In the genomic region with DNA sequence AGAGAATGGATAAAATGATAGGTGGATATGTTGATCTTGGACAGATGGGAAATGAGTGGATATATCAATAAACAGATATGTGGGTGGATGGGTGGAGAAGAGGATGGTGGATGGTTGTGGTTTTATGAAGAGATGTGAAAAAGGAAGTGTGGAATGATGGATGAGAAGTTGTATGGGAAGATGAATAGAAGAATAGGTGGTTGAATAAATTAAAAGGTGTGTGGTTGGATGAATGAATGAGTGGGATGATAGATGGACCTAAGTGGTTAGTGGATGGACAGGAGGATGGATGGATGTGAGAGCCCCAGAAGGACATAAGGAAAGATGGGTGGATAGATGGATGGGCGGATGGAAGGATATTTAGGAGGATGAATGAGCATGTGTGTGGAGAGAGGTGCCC, we compare ENCODE assay signal across 11 cellular contexts. TPM values are rescaled to one million over a fixed set of nuclear protein-coding genes. Genes with fewer than 3 reads are reported as not detected.
DNase-seq lines count a peak whose midpoint lies in the region; ATAC-seq, FAIRE-seq and TF ChIP-seq lines count a peak whose summit lies in the region.
"Had no signal": no experiment of that assay in that cellular context is flagged by ENCODE, and none has a peak within 500 bp of the region (broad histone marks: within the 10 kb centered on the region; RNA-seq: fewer than 3 reads in every experiment).

No MANE protein-coding gene starts in this region.

- H2AFZ ChIP-seq in GM12878 (ENCODE audit: control insufficient read depth, low read depth, low read length) = no peak overlapping the region
- H2AFZ ChIP-seq in HepG2 (ENCODE audit: low read length) = no peak overlapping the region

- TF ChIP-seq CTCF in GM12878 (IDR thresholded peaks at IDR 0.05 in 2 of 3, conservative IDR thresholded peaks at IDR 0.05 in 1 of 3; ENCODE audit: control insufficient read depth in 2 of 3, extremely low read depth in 1 of 3, insufficient read depth in 1 of 3, low read depth in 3 of 3, low read length in 3 of 3) = no peak
- TF ChIP-seq CTCF in HepG2 (CRISPR knock-in tag; IDR thresholded peaks at IDR 0.05) = no peak

- no peaks in the 10 kb centered on the region for H3K36me3 ChIP-seq in GM12878 (ENCODE audit: control insufficient read depth in 2 of 2, insufficient read depth in 2 of 2, low read length in 1 of 2)
- no peaks in the 10 kb centered on the region for H3K36me3 ChIP-seq in mucosa of rectum (ENCODE audit: control insufficient read depth in 2 of 2, insufficient read depth in 2 of 2, low read length in 2 of 2)
- no peaks in the 10 kb centered on the region for H3K36me3 ChIP-seq in HepG2 (replicated peaks in 1 of 2; ENCODE audit: control insufficient read depth in 1 of 2, insufficient read depth in 2 of 2, low read length in 2 of 2)
- H3K36me3 ChIP-seq: right atrium auricular region had no signal

- H3K9me3 ChIP-seq in GM12878 (replicated peaks; ENCODE audit: control insufficient read depth, insufficient read depth, low read length) (no peaks in the 10 kb centered on the region), mucosa of rectum (ENCODE audit: control insufficient read depth in 2 of 2, low read length in 2 of 2) (no peaks in the 10 kb centered on the region), HepG2 (ENCODE audit: low read length) (no peaks in the 10 kb centered on the region)
- H3K9me3 ChIP-seq: right atrium auricular region had no signal

- H3K27me3 ChIP-seq in GM12878 (replicated peaks in 1 of 2; ENCODE audit: control insufficient read depth in 2 of 2, insufficient read depth in 2 of 2, low read length in 1 of 2) (no peaks in the 10 kb centered on the region), mucosa of rectum (ENCODE audit: control insufficient read depth in 2 of 2, insufficient read depth in 2 of 2, low read length in 2 of 2) (no peaks in the 10 kb centered on the region), HepG2 (ENCODE audit: control insufficient read depth in 1 of 2, insufficient read depth in 2 of 2, low read length in 2 of 2) (peaks cover 4 to 44% of the 10 kb centered on the region in 2 experiments; a peak in 3 of 5 replicates)
- H3K27me3 ChIP-seq: right atrium auricular region had no signal

- peaks cover 58% of the 10 kb centered on the region for H3K4me1 Mint-ChIP-seq in stimulated activated naive CD8-positive, alpha-beta T cell treated with anti-CD3 and anti-CD28 coated beads, Interleukin-15, Interleukin-2, amounts not matched to agents 100 ng/mL and 50 ng/mL, for 24 hours (ENCODE audit: low read depth)

- TF ChIP-seq RAD21 in GM12878 (IDR thresholded peaks at IDR 0.05; ENCODE audit: insufficient read depth, low read depth, low read length) (no peak), HepG2 (CRISPR knock-in tag; IDR thresholded peaks at IDR 0.05) (no peak)

- TF ChIP-seq POLR2A in GM12878 (IDR thresholded peaks at IDR 0.05; ENCODE audit: low read depth, low read length) (no peak), HepG2 (IDR thresholded peaks at IDR 0.05; ENCODE audit: insufficient read depth in 1 of 2, low read depth in 2 of 2, low read length in 2 of 2) (no peak)

- no peak overlapping the region for H3K9ac ChIP-seq in GM12878 (ENCODE audit: control insufficient read depth, insufficient read depth, low read length)
- H3K9ac ChIP-seq in mucosa of rectum (ENCODE audit: low read depth in 1 of 2, low read length in 2 of 2) = peak overlapping the region; percentile 90 to 94
- no peak overlapping the region for H3K9ac ChIP-seq in HepG2 (ENCODE audit: insufficient read depth, low read depth, low read length)

- WGBS in GM12878 (ENCODE audit: insufficient coverage, insufficient replicate concordance, low lambda C conversion rate, missing lambda C conversion rate) = 0% methylated on average over 1 of the region's 1 CpG
- 31% methylated on average over 1 of the region's 1 CpG for WGBS in HepG2 (ENCODE audit: low lambda C conversion rate)

- H3K4me2 ChIP-seq in GM12878 (ENCODE audit: control insufficient read depth, insufficient read depth) (peak overlapping the region; percentile 99; the same call in 1 of the 2 replicates), HepG2 (ENCODE audit: low read depth, low read length) (no peak overlapping the region)

- CTCF ChIA-PET in GM12878 (lab: Yijun Ruan, JAX) (no interaction called here), HepG2 (lab: Yijun Ruan, JAX; ENCODE audit: low intra/inter-chr PET ratio, low total read pairs) (no interaction called here)

- TF ChIP-seq EP300 in GM12878 (IDR thresholded peaks at IDR 0.05; ENCODE audit: borderline replicate concordance in 1 of 2, control insufficient read depth in 1 of 2, low read depth in 2 of 2, low read length in 2 of 2) (no peak), HepG2 (IDR thresholded peaks at IDR 0.05; ENCODE audit: low read depth in 2 of 2, low read length in 2 of 2) (no peak), HepG2 (CRISPR knock-in tag; IDR thresholded peaks at IDR 0.05; ENCODE audit: borderline replicate concordance) (no peak)

- ATAC-seq in stimulated activated naive CD8-positive, alpha-beta T cell treated with anti-CD3 and anti-CD28 coated beads, Interleukin-15, Interleukin-2, amounts not matched to agents 100 U/mL and 50 U/mL, for 24 hours = no peak
- ATAC-seq in GM12878 = no peak
- no peak for ATAC-seq in HG03280 (IDR thresholded peaks at IDR 0.05; ENCODE audit: unreplicated experiment)
- no peak for ATAC-seq in HepG2

- H3K27me3 Mint-ChIP-seq in stimulated activated naive CD8-positive, alpha-beta T cell treated with anti-CD3 and anti-CD28 coated beads, Interleukin-15, Interleukin-2, amounts not matched to agents 100 ng/mL and 50 ng/mL, for 24 hours = no peaks in the 10 kb centered on the region

- peak overlapping the region; percentile 96 for H3K4me3 Mint-ChIP-seq in stimulated activated naive CD8-positive, alpha-beta T cell treated with anti-CD3 and anti-CD28 coated beads, Interleukin-15, Interleukin-2, amounts not matched to agents 100 ng/mL and 50 ng/mL, for 24 hours

- POLR2A ChIA-PET in GM12878 (lab: Charles Lee) = interaction anchor here (1.6 to 1.9 kb wide), 2 partner anchors 14 to 26 kb away, joined by 4 to 6 read pairs; no protein-coding TSS in a partner anchor
- POLR2A ChIA-PET in HepG2 (lab: Yijun Ruan, JAX) = no interaction called here

- no peaks in the 10 kb centered on the region for H4K20me1 ChIP-seq in GM12878 (ENCODE audit: control insufficient read depth, insufficient read depth)
- H4K20me1 ChIP-seq in HepG2 (ENCODE audit: insufficient read depth, low read length) = no peaks in the 10 kb centered on the region

- BruUV-seq in GM12878 (replicated peaks; lab: Mats Ljungman, UMichigan) = no TSS peak
- no TSS peak for BruUV-seq in HepG2 (replicated peaks; lab: Mats Ljungman, UMichigan)

- SMC1A ChIA-PET in GM12878 (lab: Charles Lee; ENCODE audit: uncharacterized antibody, unreplicated experiment) = interaction anchor here (0.9 to 3.7 kb wide), 4 partner anchors 8 to 138 kb away, joined by 3 to 20 read pairs (median 8); no protein-coding TSS in a partner anchor

- H3K4me1 ChIP-seq in GM12878 (ENCODE audit: control insufficient read depth, insufficient read depth, low read length) (peaks cover 23% of the 10 kb centered on the region), mucosa of rectum (ENCODE audit: control insufficient read depth in 2 of 2, insufficient read depth in 2 of 2, low read length in 2 of 2) (peaks cover 29 to 31% of the 10 kb centered on the region in 2 donors), HepG2 (ENCODE audit: insufficient read depth, low read length) (peaks cover 9% of the 10 kb centered on the region; the same call in 1 of the 2 replicates)

- H3K4me3 ChIP-seq in GM12878 (no peak overlapping the region), mucosa of rectum (ENCODE audit: low read length in 2 of 2) (peak overlapping the region in 1 of 2 donors; percentile 95), HepG2 (replicated peaks in 1 of 3; ENCODE audit: insufficient read depth in 1 of 3, low read depth in 2 of 3, low read length in 3 of 3) (no peak overlapping the region)

- FAIRE-seq in GM12878 (lab: Jason Lieb, UNC) (no peak), HepG2 (lab: Jason Lieb, UNC) (no peak)

- in situ Hi-C loops in GM12878 (cut with MboI) = no loop called here
- in situ Hi-C loops in HepG2 (cut with HindIII; ENCODE audit: extremely low pct_ligation_motif_present, low pct_unique_long_range_greater_than_20kb) = no loop called here

- H3K27ac ChIP-seq in GM12878 (ENCODE audit: control insufficient read depth, insufficient read depth) (no peak overlapping the region), mucosa of rectum (ENCODE audit: low read depth in 2 of 2, low read length in 2 of 2) (no peak overlapping the region), HepG2 (ENCODE audit: extremely low read length, insufficient read depth, low read length) (no peak overlapping the region)

- H3K36me3 Mint-ChIP-seq in stimulated activated naive CD8-positive, alpha-beta T cell treated with anti-CD3 and anti-CD28 coated beads, Interleukin-15, Interleukin-2, amounts not matched to agents 100 ng/mL and 50 ng/mL, for 24 hours (ENCODE audit: low read depth) = peaks cover 19% of the 10 kb centered on the region

- no peak for DNase-seq in stimulated activated naive CD8-positive, alpha-beta T cell treated with anti-CD3 and anti-CD28 coated beads, Interleukin-15, Interleukin-2, amounts not matched to agents 100 U/mL and 50 U/mL, for 24 hours
- DNase-seq in GM12878 (ENCODE audit: low read depth, low spot score) (no peak), NCI-H1694 treated with DMSO at 0.1 percent for 48 hours (lab: John Stamatoyannopoulos, UW) (no peak), DMS53 treated with DMSO at 0.1 percent for 48 hours (lab: John Stamatoyannopoulos, UW; ENCODE audit: unreplicated experiment) (no peak), HepG2 (ENCODE audit: low spot score) (no peak)
- DNase-seq: DMS 273 treated with DMSO at 0.1 percent for 48 hours, NCI-H1436 had no signal

- H3K79me2 ChIP-seq in GM12878 (ENCODE audit: control insufficient read depth, insufficient read depth, low read length) (peaks cover 40% of the 10 kb centered on the region), HepG2 (ENCODE audit: insufficient read depth, low read length) (no peaks in the 10 kb centered on the region)

- peak overlapping the region; percentile 96 for H3K27ac Mint-ChIP-seq in stimulated activated naive CD8-positive, alpha-beta T cell treated with anti-CD3 and anti-CD28 coated beads, Interleukin-15, Interleukin-2, amounts not matched to agents 100 ng/mL and 50 ng/mL, for 24 hours

- intact Hi-C loops in GM12878 (cut with micrococcal nuclease; ENCODE audit: unreplicated experiment) (no loop called here), HepG2 (cut with micrococcal nuclease; ENCODE audit: unreplicated experiment) (no loop called here)

- RAD21 ChIA-PET in GM12878 (lab: Charles Lee; ENCODE audit: unreplicated experiment) = interaction anchor here (1.3 to 5.0 kb wide), 4 partner anchors 9 to 138 kb away, joined by 3 to 40 read pairs (median 12); no protein-coding TSS in a partner anchor

- H3K9me3 Mint-ChIP-seq in stimulated activated naive CD8-positive, alpha-beta T cell treated with anti-CD3 and anti-CD28 coated beads, Interleukin-15, Interleukin-2, amounts not matched to agents 100 ng/mL and 50 ng/mL, for 24 hours = no peaks in the 10 kb centered on the region

RNA-seq across cellular contexts. Expression of a gene that starts 0.9 kb away (rescaled TPM):
- 514 and 528 TPM in 2 replicates for total RNA-seq in GM12878 (2013; cell fraction: nucleolus; rRNA removed)
- 92.1 and 101 TPM in 2 replicates for total RNA-seq in GM12878 (2014; rRNA removed)
- 133 and 148 TPM in 2 replicates for total RNA-seq in GM12878 (2014; rRNA removed; fragmentation: Illumina TruSeq; extraction: Trizol)
- total RNA-seq in GM12878 (2021) = 293 and 295 TPM in 2 replicates
- polyA plus RNA-seq in GM12878 (2011; ENCODE audit: low read depth) = 121 TPM
- polyA plus RNA-seq in GM12878 (2011; rRNA removed) = 190 and 193 TPM in 2 replicates
- polyA plus RNA-seq in GM12878 (2011; cell fraction: cytosol; rRNA removed) = 279 and 303 TPM in 2 replicates
- polyA plus RNA-seq in GM12878 (2011; cell fraction: nucleus; rRNA removed) = 148 and 190 TPM in 2 replicates
- polyA plus RNA-seq in GM12878 (2012) = 190 and 271 TPM in 2 replicates
- 264 and 295 TPM in 2 replicates for polyA plus RNA-seq in GM12878 (2014; fragmentation: Illumina TruSeq; extraction: Trizol)
- 10 to 100 TPM; 57.1 to 65.3 TPM for polyA plus RNA-seq in GM12878 (2014; fragmentation: Nextera tagmentation; extraction: Ambion mirVana)
- polyA plus RNA-seq in GM12878 (2014; rRNA removed) = 188 and 201 TPM in 2 replicates
- polyA plus RNA-seq in GM12878 (2016; fragmentation: Nextera tagmentation; extraction: Ambion mirVana) = 100 to 1,000 TPM in 1 of 2 experiments, 10 to 100 TPM in 1; 95.6 to 108 TPM
- 318 and 386 TPM in 2 replicates for polyA minus RNA-seq in GM12878 (2011; rRNA and poly(A)+ RNA removed)
- polyA minus RNA-seq in GM12878 (2011; cell fraction: cytosol; rRNA and poly(A)+ RNA removed) = 126 and 137 TPM in 2 replicates
- 179 and 299 TPM in 2 replicates for polyA minus RNA-seq in GM12878 (2011; cell fraction: nucleus; rRNA and poly(A)+ RNA removed)
- 0.02 TPM in 1 of 2 replicates, not detected in the other for total RNA-seq in HepG2 (2016; rRNA removed; fragmentation: Illumina TruSeq; extraction: Trizol)
- total RNA-seq in HepG2 (2016; cell fraction: cytosol; rRNA removed; fragmentation: Illumina TruSeq; extraction: Trizol; ENCODE audit: low read depth) = not detected in 2 replicates
- total RNA-seq in HepG2 (2016; cell fraction: insoluble cytoplasmic fraction; rRNA removed; fragmentation: Illumina TruSeq; extraction: Trizol) = not detected in 2 replicates
- not detected in 2 replicates for total RNA-seq in HepG2 (2016; cell fraction: membrane; rRNA removed; fragmentation: Illumina TruSeq; extraction: Trizol)
- total RNA-seq in HepG2 (2016; cell fraction: nucleus; rRNA removed; fragmentation: Illumina TruSeq; extraction: Trizol) = not detected in 2 replicates
- 0.11 and 0.29 TPM in 2 replicates for polyA plus RNA-seq in HepG2 (2011; rRNA removed)
- polyA plus RNA-seq in HepG2 (2011; cell fraction: cytosol; rRNA removed) = 0.16 and 0.21 TPM in 2 replicates
- not detected in 2 replicates for polyA plus RNA-seq in HepG2 (2011; cell fraction: nucleus; rRNA removed)
- polyA plus RNA-seq in HepG2 (2012) = not detected in 2 replicates
- not detected in 2 replicates for polyA plus RNA-seq in HepG2 (2016; cell fraction: cytosol; fragmentation: Illumina TruSeq; extraction: Trizol; ENCODE audit: low read depth)
- polyA plus RNA-seq in HepG2 (2016; cell fraction: insoluble cytoplasmic fraction; fragmentation: Illumina TruSeq; extraction: Trizol; ENCODE audit: low read depth) = not detected in 2 replicates
- not detected in 2 replicates for polyA plus RNA-seq in HepG2 (2016; cell fraction: membrane; fragmentation: Illumina TruSeq; extraction: Trizol; ENCODE audit: low read depth)
- polyA plus RNA-seq in HepG2 (2016; cell fraction: nucleus; fragmentation: Illumina TruSeq; extraction: Trizol; ENCODE audit: insufficient read depth, low read depth) = not detected in 2 replicates
- polyA minus RNA-seq in HepG2 (2011; rRNA and poly(A)+ RNA removed; ENCODE audit: low replicate concordance) = 343 TPM in 1 of 2 replicates, not detected in the other
- polyA minus RNA-seq in HepG2 (2011; cell fraction: cytosol; rRNA and poly(A)+ RNA removed) = 0.97 TPM in 1 of 2 replicates, not detected in the other
- 0.39 and 0.62 TPM in 2 replicates for polyA minus RNA-seq in HepG2 (2011; cell fraction: nucleus; rRNA and poly(A)+ RNA removed)

Comparison
In these comparisons a context has a peak if more than half of its experiments do, and no peak if none do; other contexts are left out.
1. H3K9ac ChIP-seq: peak in mucosa of rectum (2 of 2); none in GM12878 (single experiment) and HepG2 (single experiment).
2. RNA of a gene that starts 0.9 kb away (total RNA-seq): 92.1 to 528 TPM in GM12878; 0.02 TPM in HepG2; every median in the first group is over 10 times any median in the second.